ENCODE assay signal across 13 cellular contexts in genomic region chr3:47762233-47762632, GRCh38. TPM values are rescaled to one million over a fixed set of nuclear protein-coding genes. Genes with fewer than 3 reads are reported as not detected.
DNase-seq lines count a peak whose midpoint lies in the region; TF ChIP-seq lines count a peak whose summit lies in the region.
"Had no signal": no experiment of that assay in that cellular context is flagged by ENCODE, and none has a peak within 500 bp of the region (broad histone marks: within the 10 kb centered on the region; RNA-seq: fewer than 3 reads in every experiment).

No MANE protein-coding gene starts in this region.

- TF ChIP-seq POLR2A in erythroblast (IDR thresholded peaks at IDR 0.05; ENCODE audit: low read length), result no peak

- peaks cover 11% of the 10 kb centered on the region for H3K36me3 Mint-ChIP-seq in osteocyte (ENCODE audit: unreplicated experiment)

- DNase-seq in EH (ENCODE audit: low read depth) (peak; percentile 43), NCI-H226 (peak; percentile 75), erythroblast (lab: John Stamatoyannopoulos, UW) (peak; percentile 14 to 43), osteocyte (ENCODE audit: extremely low spot score, unreplicated experiment) (no peak), NCI-H2081 (lab: John Stamatoyannopoulos, UW) (no peak), NCI-H1694 treated with DMSO at 0.1 percent for 48 hours (lab: John Stamatoyannopoulos, UW) (no peak)
- DNase-seq in effector CD8-positive, alpha-beta T cell (lab: John Stamatoyannopoulos, UW), result no peak
- DNase-seq: GOT3, NCI-H1092 treated with DMSO at 0.1 percent for 48 hours, NCI-H526, right lobe of liver, RPMI8226, substantia nigra had no signal

- H3K27me3 Mint-ChIP-seq in osteocyte (ENCODE audit: unreplicated experiment), result no peaks in the 10 kb centered on the region

- TF ChIP-seq CTCF in osteocyte (IDR thresholded peaks at IDR 0.05), result no peak

- no peak overlapping the region for H3K4me3 Mint-ChIP-seq in osteocyte (ENCODE audit: unreplicated experiment)

- H3K27ac Mint-ChIP-seq in osteocyte (ENCODE audit: unreplicated experiment), result peak overlapping the region; percentile 67

- no peaks in the 10 kb centered on the region for H3K9me3 Mint-ChIP-seq in osteocyte (ENCODE audit: unreplicated experiment)

- peaks cover 18% of the 10 kb centered on the region for H3K4me1 Mint-ChIP-seq in osteocyte (ENCODE audit: unreplicated experiment)

RNA-seq across cellular contexts. Expression of gene SMARCC1, which starts 19.5 kb away (rescaled TPM):
- total RNA-seq in osteocyte, result 99.6 and 113 TPM in 2 replicates

RNA-seq across cellular contexts. Expression of gene DHX30, which starts 40.7 kb away (rescaled TPM):
- total RNA-seq in osteocyte, result 78.9 and 83.5 TPM in 2 replicates

Comparison
In these comparisons a context has a peak if more than half of its experiments do, and no peak if none do; other contexts are left out.
1. DNase-seq: peak in EH (single experiment), NCI-H226 (single experiment) and erythroblast (2 of 2); none in osteocyte (single experiment), NCI-H2081 (0 of 2), effector CD8-positive, alpha-beta T cell (single experiment) and NCI-H1694 treated with DMSO at 0.1 percent for 48 hours (single experiment).